1 cellular context compared by ENCODE assay signal in genomic region chr15:74460903-74461846, GRCh38.
TF ChIP-seq lines count a peak whose summit lies in the region.

UBL7 (minus strand) TSS chr15:74461160; CDS start chr15:74458867, 2,293 bp downstream.

TF ChIP-seq in HepG2, 621 proteins besides CTCF, POLR2A, EP300 and RAD21 (continued from another document and continues in another):
- TF ChIP-seq CENPBD1 (CRISPR knock-in tag; IDR thresholded peaks at IDR 0.05; ENCODE audit: borderline replicate concordance, low read depth): 0 out of 2 replicates have a peak, but pooled peaks have one; percentile 16
- peak; percentile 91; the same call in 1 of the 2 replicates for TF ChIP-seq HNF1B (CRISPR knock-in tag; IDR thresholded peaks at IDR 0.05)
- TF ChIP-seq ZNF574 (CRISPR knock-in tag; IDR thresholded peaks at IDR 0.05): peak; percentile 97
- TF ChIP-seq ZNF564 (CRISPR knock-in tag; IDR thresholded peaks at IDR 0.05): no peak
- TF ChIP-seq HOXD1 (CRISPR knock-in tag; IDR thresholded peaks at IDR 0.05): 0 out of 2 replicates have a peak, but pooled peaks have one; percentile 24
- TF ChIP-seq KDM5A (IDR thresholded peaks at IDR 0.05; ENCODE audit: borderline replicate concordance, low read length): peak; percentile 69; the same call in 1 of the 2 replicates
- peak; percentile 57; the same call in 1 of the 2 replicates for TF ChIP-seq HIVEP1 (CRISPR knock-in tag; IDR thresholded peaks at IDR 0.05)
- TF ChIP-seq ETV5 (CRISPR knock-in tag; IDR thresholded peaks at IDR 0.05; ENCODE audit: borderline replicate concordance): peak; percentile 93
- peak; percentile 46; the same call in 1 of the 2 replicates for TF ChIP-seq ZNF12 (CRISPR knock-in tag; IDR thresholded peaks at IDR 0.05)
- TF ChIP-seq THAP11 (CRISPR knock-in tag; IDR thresholded peaks at IDR 0.05): peak; percentile 99
- peak; percentile 97 for TF ChIP-seq ELF1 (CRISPR knock-in tag; IDR thresholded peaks at IDR 0.05)
- TF ChIP-seq HES4 (CRISPR knock-in tag; IDR thresholded peaks at IDR 0.05; ENCODE audit: borderline replicate concordance): peak; percentile 77
- TF ChIP-seq MXD3 (CRISPR knock-in tag; IDR thresholded peaks at IDR 0.05): peak; percentile 84
- TF ChIP-seq ZNF180 (CRISPR knock-in tag; IDR thresholded peaks at IDR 0.05; ENCODE audit: borderline replicate concordance, low read depth): no peak
- TF ChIP-seq PPARG (CRISPR knock-in tag; conservative IDR thresholded peaks at IDR 0.05): 0 out of 2 replicates have a peak, but pooled peaks have one; percentile 31
- no peak for TF ChIP-seq NR1H2 (CRISPR knock-in tag; IDR thresholded peaks at IDR 0.05; ENCODE audit: borderline replicate concordance, low read depth)
- TF ChIP-seq NFKBIZ (CRISPR knock-in tag; IDR thresholded peaks at IDR 0.05): no peak
- no peak for TF ChIP-seq TP53 (CRISPR knock-in tag; conservative IDR thresholded peaks at IDR 0.05)
- peak; percentile 53 for TF ChIP-seq U2AF1 (optimal IDR thresholded peaks at IDR 0.05; ENCODE audit: low read depth, low read length)
- peak; percentile 81 for TF ChIP-seq MED1 (CRISPR knock-in tag; IDR thresholded peaks at IDR 0.05)
- peak; percentile 90; the same call in 1 of the 2 replicates for TF ChIP-seq NRL (CRISPR knock-in tag; IDR thresholded peaks at IDR 0.05; ENCODE audit: borderline replicate concordance)
- peak; percentile 95 for TF ChIP-seq KAT8 (CRISPR knock-in tag; IDR thresholded peaks at IDR 0.05)
- TF ChIP-seq ZNF710 (CRISPR knock-in tag; IDR thresholded peaks at IDR 0.05; ENCODE audit: borderline replicate concordance): peak; percentile 61; the same call in 1 of the 2 replicates
- peak; percentile 68; the same call in 1 of the 2 replicates for TF ChIP-seq ZNF567 (CRISPR knock-in tag; IDR thresholded peaks at IDR 0.05; ENCODE audit: borderline replicate concordance)
- peak; percentile 47 for TF ChIP-seq SP5 (CRISPR knock-in tag; IDR thresholded peaks at IDR 0.05; ENCODE audit: borderline replicate concordance, low read depth)
- peak; percentile 64; the same call in 1 of the 2 replicates for TF ChIP-seq ZNF280B (CRISPR knock-in tag; IDR thresholded peaks at IDR 0.05; ENCODE audit: borderline replicate concordance)
- no peak for TF ChIP-seq CREB1 (IDR thresholded peaks at IDR 0.05)
- peak; percentile 77 for TF ChIP-seq CREB1 (CRISPR knock-in tag; IDR thresholded peaks at IDR 0.05)
- peak; percentile 75 for TF ChIP-seq ZSCAN29 (CRISPR knock-in tag; conservative IDR thresholded peaks at IDR 0.05)
- no peak; the same call in none of the 2 replicates for TF ChIP-seq MEIS2 (CRISPR knock-in tag; IDR thresholded peaks at IDR 0.05)
- peak; percentile 67; the same call in 1 of the 2 replicates for TF ChIP-seq ZNF274 (CRISPR knock-in tag; IDR thresholded peaks at IDR 0.05)
- peak; percentile 25 for TF ChIP-seq TAF15 (IDR thresholded peaks at IDR 0.05; ENCODE audit: low read depth, low read length, poor library complexity, severe bottlenecking)
- TF ChIP-seq ZFP90 (CRISPR knock-in tag; IDR thresholded peaks at IDR 0.05; ENCODE audit: borderline replicate concordance): peak; percentile 26
- peak; percentile 86; the same call in 1 of the 3 replicates for TF ChIP-seq MXI1 (IDR thresholded peaks at IDR 0.05; ENCODE audit: borderline replicate concordance, low read depth, low read length)
- no peak for TF ChIP-seq ZNF510 (CRISPR knock-in tag; IDR thresholded peaks at IDR 0.05; ENCODE audit: low read depth)
- TF ChIP-seq KLF15 (CRISPR knock-in tag; IDR thresholded peaks at IDR 0.05; ENCODE audit: borderline replicate concordance): peak; percentile 24; the same call in 1 of the 2 replicates
- peak; percentile 76; the same call in 1 of the 2 replicates for TF ChIP-seq KIAA2018 (CRISPR knock-in tag; IDR thresholded peaks at IDR 0.05; ENCODE audit: borderline replicate concordance)
- peak; percentile 91 for TF ChIP-seq TEAD3 (CRISPR knock-in tag; optimal IDR thresholded peaks at IDR 0.05; ENCODE audit: borderline replicate concordance)
- no peak for TF ChIP-seq ZNF570 (CRISPR knock-in tag; IDR thresholded peaks at IDR 0.05; ENCODE audit: borderline replicate concordance)
- peak; percentile 65; the same call in 1 of the 2 replicates for TF ChIP-seq ZNF768 (CRISPR knock-in tag; IDR thresholded peaks at IDR 0.05)
- peak; percentile 58 for TF ChIP-seq ZBTB43 (CRISPR knock-in tag; conservative IDR thresholded peaks at IDR 0.05)
- no peak for TF ChIP-seq IKZF4 (CRISPR knock-in tag; IDR thresholded peaks at IDR 0.05; ENCODE audit: borderline replicate concordance, low read depth, not compliant biosample characterization)
- peak; percentile 49; the same call in 1 of the 2 replicates for TF ChIP-seq ZBTB7A (CRISPR knock-in tag; IDR thresholded peaks at IDR 0.05)
- peak; percentile 90 for TF ChIP-seq HOXA3 (CRISPR knock-in tag; IDR thresholded peaks at IDR 0.05)
- peak; percentile 78 for TF ChIP-seq SMAD3 (CRISPR knock-in tag; IDR thresholded peaks at IDR 0.05)
- peak; percentile 60 for TF ChIP-seq PHF8 (CRISPR knock-in tag; IDR thresholded peaks at IDR 0.05)
- peak; percentile 38; the same call in 1 of the 2 replicates for TF ChIP-seq MIER2 (CRISPR knock-in tag; IDR thresholded peaks at IDR 0.05)
